ENCODE assay signal across 19 cellular contexts in the genomic region with DNA sequence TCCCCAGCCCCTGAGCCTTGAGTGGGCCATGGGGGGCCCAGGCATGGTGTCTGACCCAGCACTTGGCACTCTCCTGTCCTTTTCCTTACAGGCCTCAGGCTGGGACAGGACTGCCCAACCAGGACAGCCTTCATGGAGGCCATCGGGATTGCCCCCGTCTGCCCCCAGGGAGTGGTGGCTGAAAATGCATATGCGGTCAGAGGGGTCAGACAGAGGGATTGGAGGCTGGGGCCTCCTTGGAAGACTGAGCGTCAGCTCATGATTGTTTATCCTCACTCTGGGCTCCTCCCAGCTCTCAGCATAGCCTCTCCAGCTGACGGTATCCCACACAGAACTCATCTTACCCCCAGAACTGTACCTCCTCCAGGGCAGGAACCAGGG. TPM values are rescaled to one million over a fixed set of nuclear protein-coding genes. Genes with fewer than 3 reads are reported as not detected.
A peak's percentile ranks its signal among the peaks of the same experiment; 100 is the strongest.
DNase-seq lines count a peak whose midpoint lies in the region; TF ChIP-seq lines count a peak whose summit lies in the region.
"Had no signal": no experiment of that assay in that cellular context is flagged by ENCODE, and none has a peak within 500 bp of the region (broad histone marks: within the 10 kb centered on the region; RNA-seq: fewer than 3 reads in every experiment).

No MANE protein-coding gene starts in this region.

- H3K79me2 ChIP-seq in fibroblast of lung (ENCODE audit: control insufficient read depth, insufficient read depth, low read length): no peaks in the 10 kb centered on the region

- H3K4me1 ChIP-seq in Peyer's patch: peaks cover 0 to 21% (median 2%) of the 10 kb centered on the region in 4 donors
- H3K4me1 ChIP-seq in fibroblast of lung (ENCODE audit: control insufficient read depth, extremely low read depth, insufficient read depth, low read length): peaks cover 23% of the 10 kb centered on the region
- H3K4me1 ChIP-seq in urinary bladder (ENCODE audit: insufficient read depth): no peaks in the 10 kb centered on the region
- H3K4me1 ChIP-seq: SJSA1 had no signal

- TF ChIP-seq CTCF in Peyer's patch (IDR thresholded peaks at IDR 0.05): no peak
- no peak for TF ChIP-seq CTCF in fibroblast of lung (conservative IDR thresholded peaks at IDR 0.05 in 1 of 2, IDR thresholded peaks at IDR 0.05 in 1 of 2; ENCODE audit: low read depth in 1 of 2, low read length in 2 of 2)
- TF ChIP-seq CTCF in nephron (IDR thresholded peaks at IDR 0.05; ENCODE audit: unreplicated experiment in 3 of 3): no peak

- H3K4me3 ChIP-seq in Peyer's patch: no peak overlapping the region
- peak overlapping the region in 1 of 4 experiments; percentile 16 for H3K4me3 ChIP-seq in fibroblast of lung (replicated peaks in 1 of 4; ENCODE audit: control extremely low read depth in 1 of 4, insufficient read depth in 1 of 4, low read depth in 3 of 4, low read length in 4 of 4)
- no peak overlapping the region for H3K4me3 ChIP-seq in urinary bladder (ENCODE audit: low read depth, low read length)
- H3K4me3 ChIP-seq: right atrium auricular region, SJSA1 had no signal

- no peaks in the 10 kb centered on the region for H4K20me1 ChIP-seq in fibroblast of lung (ENCODE audit: control insufficient read depth, extremely low read depth, insufficient read depth, low read length)

- H3K36me3 ChIP-seq in Peyer's patch (peaks cover 0 to 5% (median 0%) of the 10 kb centered on the region in 3 donors), fibroblast of lung (ENCODE audit: control insufficient read depth, insufficient read depth, low read length) (peaks cover 7% of the 10 kb centered on the region), urinary bladder (ENCODE audit: insufficient read depth) (no peaks in the 10 kb centered on the region)
- H3K36me3 ChIP-seq: BE2C, right atrium auricular region, SJSA1 had no signal

- no peak for TF ChIP-seq POLR2A in Peyer's patch (IDR thresholded peaks at IDR 0.05)

- H3K4me2 ChIP-seq in fibroblast of lung (ENCODE audit: extremely low read depth, insufficient read depth, low read length): peak overlapping the region; percentile 32

- no peaks in the 10 kb centered on the region for H3K27me3 ChIP-seq in Peyer's patch
- peaks cover 3% of the 10 kb centered on the region for H3K27me3 ChIP-seq in fibroblast of lung (ENCODE audit: control insufficient read depth, insufficient read depth, low read length)
- H3K27me3 ChIP-seq: BE2C, right atrium auricular region had no signal

- DNase-seq in Peyer's patch (no peak), fibroblast of lung (ENCODE audit: low read depth in 2 of 2) (peak in 1 of 2 donors; percentile 93), kidney tubule cell (ENCODE audit: low spot score) (no peak), HUDEP-2 (lab: John Stamatoyannopoulos, UW; ENCODE audit: unreplicated experiment in 76 of 76) (no peak), putamen (ENCODE audit: low spot score) (no peak), NCI-H345 (lab: John Stamatoyannopoulos, UW) (no peak)
- DNase-seq: activated CD4-positive, alpha-beta T cell treated with anti-CD3 and anti-CD28 coated beads for 1 hour; BE2C; cerebellar nuclear complex; foreskin melanocyte; mammary epithelial cell; NCI-H1105 treated with DMSO at 0.1 percent for 48 hours; NCI-H526; stimulated activated CD4-positive, alpha-beta T cell treated with anti-CD3 and anti-CD28 coated beads, Interleukin-2, amount 100 ng/mL, for 48 hours had no signal

- WGBS in urinary bladder: 43% methylated on average over 5 of the region's 5 CpGs

- peak overlapping the region; percentile 33 to 63 (median 44) for H3K4me3 Mint-ChIP-seq in nephron

- H3K9ac ChIP-seq in fibroblast of lung (ENCODE audit: insufficient read depth, low read length): peak overlapping the region; percentile 52

- H2AFZ ChIP-seq in fibroblast of lung (ENCODE audit: low read length): peak overlapping the region; percentile 30

- H3K27ac Mint-ChIP-seq in nephron: peak overlapping the region; percentile 98 to 100 (median 98)
- H3K27ac Mint-ChIP-seq: activated T-helper 2 cell treated with anti-CD3 and anti-CD28 coated beads, Interferon-gamma antibody, Interleukin-2, Interleukin-4, amounts not matched to agents 10 μg/mL and 5 μg/mL and 100 μg/mL, durations not matched to agents 14 hours and 24 hours and 36 hours had no signal

- H3K27ac ChIP-seq in Peyer's patch (peak overlapping the region; percentile 30 to 75 (median 60)), fibroblast of lung (ENCODE audit: insufficient read depth, low read length) (peak overlapping the region; percentile 74), urinary bladder (ENCODE audit: low read depth) (peak overlapping the region; percentile 64)
- H3K27ac ChIP-seq: right atrium auricular region, SJSA1 had no signal

- H3K9me3 ChIP-seq in Peyer's patch (no peaks in the 10 kb centered on the region), fibroblast of lung (ENCODE audit: control insufficient read depth, insufficient read depth, low read depth, low read length) (no peaks in the 10 kb centered on the region)
- H3K9me3 ChIP-seq: BE2C, right atrium auricular region, SJSA1 had no signal

- H3K27me3 Mint-ChIP-seq in nephron (ENCODE audit: low read depth): peaks cover 4% of the 10 kb centered on the region

- no peaks in the 10 kb centered on the region for H3K36me3 Mint-ChIP-seq in nephron (ENCODE audit: low read depth)

- no peaks in the 10 kb centered on the region for H3K9me3 Mint-ChIP-seq in nephron
- H3K9me3 Mint-ChIP-seq: activated T-helper 2 cell treated with anti-CD3 and anti-CD28 coated beads, Interferon-gamma antibody, Interleukin-2, Interleukin-4, amounts not matched to agents 10 μg/mL and 5 μg/mL and 100 μg/mL, durations not matched to agents 14 hours and 24 hours and 36 hours had no signal

- peaks cover 54% of the 10 kb centered on the region for H3K4me1 Mint-ChIP-seq in nephron

RNA-seq across cellular contexts. Expression of a gene that starts 12.0 kb away (rescaled TPM):
- 100 to 1,000 TPM in 1 of 4 donors, 10 to 100 TPM in 3; 43.0 to 264 (median 72.3) TPM for total RNA-seq in Peyer's patch
- 12.6 and 13.6 TPM in 2 replicates for total RNA-seq in fibroblast of lung
- polyA plus RNA-seq in fibroblast of lung: 5.6 and 28.4 TPM in 2 replicates
- 8.9 and 37.5 TPM in 2 replicates for polyA plus RNA-seq in fibroblast of lung (2012)
- 12.7 and 60.0 TPM in 2 replicates for polyA minus RNA-seq in fibroblast of lung (ENCODE audit: low replicate concordance)
- total RNA-seq in urinary bladder: 7.2 TPM
- polyA plus RNA-seq in urinary bladder: 12.8 TPM

RNA-seq across cellular contexts. Expression of a gene that starts 34.8 kb away (rescaled TPM):
- total RNA-seq in Peyer's patch (100 to 1,000 TPM in 1 of 4 donors, 10 to 100 TPM in 3; 46.4 to 112 (median 50.1) TPM), fibroblast of lung (36.0 and 52.8 TPM in 2 replicates), urinary bladder (85.7 TPM)
- polyA plus RNA-seq in fibroblast of lung (16.5 and 19.3 TPM in 2 replicates), urinary bladder (14.7 TPM)
- polyA plus RNA-seq in fibroblast of lung (2012): 13.8 and 16.6 TPM in 2 replicates
- polyA minus RNA-seq in fibroblast of lung (ENCODE audit: low replicate concordance): 47.8 and 58.7 TPM in 2 replicates
